Comparison of ENCODE assay signal across 8 cellular contexts in genomic region chr6:16322666-16323312, GRCh38.
DNase-seq lines count a peak whose midpoint lies in the region; ATAC-seq, FAIRE-seq and TF ChIP-seq lines count a peak whose summit lies in the region.

No MANE protein-coding gene starts in this region.

- H3K9me3 Mint-ChIP-seq in memory B cell = no peaks in the 10 kb centered on the region

- DNase-seq in GM04503 (ENCODE audit: low read depth) (peak; percentile 70), H4 (ENCODE audit: low spot score) (peak; percentile 80), NAMALWA (ENCODE audit: low spot score) (peak; percentile 97), bronchial epithelial cell (ENCODE audit: low read depth) (peak; percentile 96), memory B cell (ENCODE audit: low spot score in 2 of 2) (peak; percentile 26 to 49), dermis blood vessel endothelial cell (no peak)
- DNase-seq in stimulated activated CD8-positive, alpha-beta memory T cell treated with anti-CD3 and anti-CD28 coated beads, Interleukin-12 subunit alpha, Interleukin-12 subunit beta, amount 100 ng/mL, for 4 hours (ENCODE audit: low read depth) = peak; percentile 60

- H3K4me3 ChIP-seq in WI38 (ENCODE audit: low read depth, low read length) = peak overlapping the region; percentile 25; the same call in 1 of the 2 replicates
- no peak overlapping the region for H3K4me3 ChIP-seq in bronchial epithelial cell (ENCODE audit: low read depth, low read length)

- peaks cover 22% of the 10 kb centered on the region for H3K4me1 Mint-ChIP-seq in memory B cell

- peak overlapping the region; percentile 9 for H3K4me3 Mint-ChIP-seq in memory B cell

- peak; percentile 82 for FAIRE-seq in bronchial epithelial cell (lab: Jason Lieb, UNC)

- H3K27me3 Mint-ChIP-seq in memory B cell = no peaks in the 10 kb centered on the region

- peak; percentile 90 for ATAC-seq in memory B cell (ENCODE audit: low read depth)

- peak overlapping the region; percentile 87 for H3K27ac Mint-ChIP-seq in memory B cell

- TF ChIP-seq CTCF in WI38 (IDR thresholded peaks at IDR 0.05; ENCODE audit: low read depth, low read length) = no peak
- TF ChIP-seq CTCF in bronchial epithelial cell (IDR thresholded peaks at IDR 0.05; ENCODE audit: insufficient read depth, low read length, severe bottlenecking) = no peak

- H3K27me3 ChIP-seq in bronchial epithelial cell (ENCODE audit: control insufficient read depth, insufficient read depth, low read length) = no peaks in the 10 kb centered on the region

- H3K36me3 ChIP-seq in bronchial epithelial cell (ENCODE audit: control insufficient read depth, insufficient read depth, low read length) = peaks cover 7% of the 10 kb centered on the region

- peaks cover 11% of the 10 kb centered on the region for H3K36me3 Mint-ChIP-seq in memory B cell
